ENCODE assay signal across 21 cellular contexts in the genomic region with DNA sequence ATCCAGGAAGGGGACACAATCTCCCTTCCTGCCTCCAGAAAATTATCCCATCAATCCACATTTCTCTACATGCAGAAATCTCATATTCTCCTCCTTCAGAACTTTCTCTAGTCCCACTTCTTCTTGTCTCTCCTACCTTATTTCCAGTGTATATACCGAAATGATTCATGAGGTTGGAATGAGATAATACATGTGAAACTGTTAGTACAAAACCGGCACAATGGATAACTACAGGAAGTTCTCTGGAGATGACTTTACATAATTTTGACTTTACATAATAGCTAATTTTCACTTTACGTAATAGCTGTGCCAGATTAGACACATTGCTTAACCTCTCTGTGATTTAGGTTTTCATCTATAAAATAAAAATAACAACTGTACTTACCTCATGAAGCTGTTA.
DNase-seq lines count a peak whose midpoint lies in the region; ATAC-seq, FAIRE-seq and TF ChIP-seq lines count a peak whose summit lies in the region.
"Had no signal": no experiment of that assay in that cellular context is flagged by ENCODE, and none has a peak within 500 bp of the region (broad histone marks: within the 10 kb centered on the region; RNA-seq: fewer than 3 reads in every experiment).

No MANE protein-coding gene starts in this region.

- TF ChIP-seq CTCF in brain microvascular endothelial cell (IDR thresholded peaks at IDR 0.05; ENCODE audit: low read depth, low read length, missing control alignments) = no peak
- no peak for TF ChIP-seq CTCF in coronary artery (IDR thresholded peaks at IDR 0.05)

- in situ Hi-C loops in brain microvascular endothelial cell (cut with HindIII; ENCODE audit: low pct_ligation_motif_present, low sequenced_read_pairs) = no loop called here

- H3K27me3 ChIP-seq in brain microvascular endothelial cell (replicated peaks) = no peaks in the 10 kb centered on the region
- H3K27me3 ChIP-seq: gastroesophageal sphincter, suprapubic skin had no signal

- ATAC-seq in HG02870 (IDR thresholded peaks at IDR 0.05; ENCODE audit: unreplicated experiment) = no peak
- ATAC-seq: gastroesophageal sphincter, left lobe of liver, mucosa of descending colon had no signal

- DNase-seq in H54 (ENCODE audit: insufficient read length, low spot score) (no peak), NOMO-1 treated with DMSO at 0.1 percent for 48 hours (lab: John Stamatoyannopoulos, UW; ENCODE audit: unreplicated experiment) (peak; percentile 61), brain microvascular endothelial cell (peak; percentile 2), kidney tubule cell (ENCODE audit: low spot score) (peak; percentile 47), NCI-H128 (lab: John Stamatoyannopoulos, UW; ENCODE audit: unreplicated experiment) (no peak), coronary artery (ENCODE audit: low spot score) (no peak), T-helper 2 cell (no peak)
- DNase-seq: activated CD4-positive, alpha-beta T cell treated with anti-CD3 and anti-CD28 coated beads for 1 hour; activated effector memory CD4-positive, alpha-beta T cell treated with anti-CD3 and anti-CD28 coated beads, Interleukin-2, amount 50 U/mL, for 16 hours; amniotic stem cell; COR-L47; KG1; mucosa of descending colon; NCI-H1417 treated with DMSO at 0.1 percent for 48 hours; stimulated activated CD4-positive, alpha-beta T cell treated with anti-CD3 and anti-CD28 coated beads, Interleukin-12 subunit alpha, Interleukin-12 subunit beta, amount 100 ng/mL, for 4 hours; T1000 had no signal

- H3K4me3 ChIP-seq in brain microvascular endothelial cell (ENCODE audit: low read depth, low read length) (no peak overlapping the region), coronary artery (no peak overlapping the region)
- H3K4me3 ChIP-seq: gastroesophageal sphincter, mucosa of descending colon, SJSA1, suprapubic skin had no signal

- H3K27ac ChIP-seq in brain microvascular endothelial cell (no peak overlapping the region), coronary artery (no peak overlapping the region)
- H3K27ac ChIP-seq: gastroesophageal sphincter, SJSA1, suprapubic skin had no signal

- FAIRE-seq in H54 (lab: Jason Lieb, UNC) = peak; percentile 23

- no peak for TF ChIP-seq POLR2A in H54 (IDR thresholded peaks at IDR 0.05; ENCODE audit: low read depth, low read length)

- H3K36me3 ChIP-seq in brain microvascular endothelial cell (replicated peaks) = no peaks in the 10 kb centered on the region
- H3K36me3 ChIP-seq: gastroesophageal sphincter, SJSA1, suprapubic skin had no signal

Comparison
In these comparisons a context has a peak if more than half of its experiments do, and no peak if none do; other contexts are left out.
1. DNase-seq: peak in NOMO-1 treated with DMSO at 0.1 percent for 48 hours (single experiment), brain microvascular endothelial cell (single experiment) and kidney tubule cell (single experiment); none in H54 (single experiment), NCI-H128 (single experiment), coronary artery (single experiment) and T-helper 2 cell (0 of 5).